17 cellular contexts compared by ENCODE assay signal in the genomic region with DNA sequence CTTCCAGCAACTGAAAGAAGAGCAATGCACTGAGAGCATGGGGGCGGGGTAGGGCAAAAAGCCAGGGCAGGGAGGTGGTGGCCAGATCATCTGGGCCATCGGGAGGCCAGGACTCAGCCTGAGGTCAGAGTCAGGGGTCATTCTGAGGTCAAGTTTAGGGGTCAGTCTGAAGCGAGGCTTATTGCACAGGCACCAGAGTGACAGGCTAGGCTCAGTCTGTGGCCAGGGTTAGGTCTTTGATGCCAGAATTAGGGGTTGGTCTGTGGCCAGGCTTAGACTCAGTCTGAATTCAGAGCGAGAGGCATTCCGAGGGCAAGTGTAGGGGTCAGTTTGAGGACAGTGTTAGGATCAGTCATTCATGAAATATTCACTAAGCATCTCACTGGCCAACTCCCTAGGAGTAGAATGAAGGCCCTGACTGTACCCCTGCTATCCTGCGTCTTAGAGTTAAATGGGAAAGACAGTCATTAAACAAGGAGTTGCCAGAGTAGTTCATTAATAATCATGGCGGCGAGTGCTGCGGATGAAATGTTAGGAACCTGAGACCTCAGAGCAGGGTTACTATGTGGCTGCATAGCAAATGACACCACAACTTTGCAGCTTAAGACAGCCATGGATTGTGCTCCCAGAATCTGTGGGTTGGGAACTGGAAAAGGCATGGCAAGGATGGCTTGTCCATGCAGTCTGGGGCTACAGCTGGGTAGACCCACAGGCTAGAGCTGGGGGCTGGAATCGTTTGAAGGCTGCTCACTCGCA.
DNase-seq lines count a peak whose midpoint lies in the region; ATAC-seq and TF ChIP-seq lines count a peak whose summit lies in the region.
"Had no signal": no experiment of that assay in that cellular context is flagged by ENCODE, and none has a peak within 500 bp of the region (broad histone marks: within the 10 kb centered on the region; RNA-seq: fewer than 3 reads in every experiment).

No MANE protein-coding gene starts in this region.

- H3K4me3 ChIP-seq in adipocyte (ENCODE audit: low read length) (no peak overlapping the region), GM23338 (no peak overlapping the region), Karpas-422 (ENCODE audit: low read length) (no peak overlapping the region)
- H3K4me3 ChIP-seq in naive thymus-derived CD4-positive, alpha-beta T cell (ENCODE audit: low read length), result no peak overlapping the region

- peaks cover 40% of the 10 kb centered on the region for H3K4me1 ChIP-seq in adipocyte (ENCODE audit: control insufficient read depth, insufficient read depth, low read length)
- H3K4me1 ChIP-seq in GM23338 (ENCODE audit: insufficient read depth), result no peaks in the 10 kb centered on the region
- no peaks in the 10 kb centered on the region for H3K4me1 ChIP-seq in Karpas-422 (ENCODE audit: low read length)
- H3K4me1 ChIP-seq in naive thymus-derived CD4-positive, alpha-beta T cell (ENCODE audit: control insufficient read depth in 2 of 2, insufficient read depth in 2 of 2, low read length in 2 of 2), result no peaks in the 10 kb centered on the region

- peaks cover 4% of the 10 kb centered on the region for H3K27me3 Mint-ChIP-seq in GM23338 (ENCODE audit: insufficient read depth, low read depth, poor library complexity)
- H3K27me3 Mint-ChIP-seq in naive thymus-derived CD4-positive, alpha-beta T cell, result peaks cover 0 to 26% (median 16%) of the 10 kb centered on the region in 5 donors

- no peak overlapping the region for H3K4me3 Mint-ChIP-seq in GM23338
- no peak overlapping the region for H3K4me3 Mint-ChIP-seq in naive thymus-derived CD4-positive, alpha-beta T cell
- H3K4me3 Mint-ChIP-seq: activated T-cell treated with anti-CD3 and anti-CD28 coated beads, Interleukin-2, amount 50 U/mL, for 72 hours; CD4-positive, CD25-positive, alpha-beta regulatory T cell; natural killer cell; stimulated activated naive B cell treated with anti-CD40 and anti-IgM and Interleukin-4, amounts not matched to agents 10 μg/mL and 1 μg/mL and 100 μg/mL, for 72 hours had no signal

- no peak overlapping the region for H3K4me2 ChIP-seq in GM23338
- H3K4me2 ChIP-seq in Karpas-422 (ENCODE audit: low read depth, low read length, poor library complexity, severe bottlenecking), result no peak overlapping the region

- 0 out of 2 replicates have a peak, but pooled peaks cover 3% of the 10 kb centered on the region for H3K9me2 ChIP-seq in GM23338 (ENCODE audit: insufficient read depth)
- H3K9me2 ChIP-seq in Karpas-422 (replicated peaks; ENCODE audit: insufficient read depth, low read length), result no peaks in the 10 kb centered on the region

- intact Hi-C loops in cardiac septum (cut with DNase I), result no loop called here
- intact Hi-C loops in sciatic nerve (cut with DNase I), result no loop called here
- intact Hi-C loops in naive thymus-derived CD4-positive, alpha-beta T cell (cut with micrococcal nuclease), result no loop called here

- H4K20me1 ChIP-seq in GM23338 (replicated peaks; ENCODE audit: insufficient read depth) (no peaks in the 10 kb centered on the region), Karpas-422 (ENCODE audit: insufficient read depth, low read depth, low read length) (no peaks in the 10 kb centered on the region)

- H3K27me3 ChIP-seq in adipocyte (replicated peaks; ENCODE audit: control insufficient read depth, insufficient read depth, low read length) (no peaks in the 10 kb centered on the region), GM23338 (ENCODE audit: insufficient read depth) (no peaks in the 10 kb centered on the region), Karpas-422 (ENCODE audit: low read length) (no peaks in the 10 kb centered on the region)
- H3K27me3 ChIP-seq in naive thymus-derived CD4-positive, alpha-beta T cell (ENCODE audit: control insufficient read depth in 2 of 2, insufficient read depth in 2 of 2, low read length in 2 of 2), result no peaks in the 10 kb centered on the region

- H3K9ac ChIP-seq in adipocyte (ENCODE audit: low read length), result no peak overlapping the region
- H3K9ac ChIP-seq in Karpas-422 (ENCODE audit: low read length), result no peak overlapping the region

- no peaks in the 10 kb centered on the region for H3K36me3 Mint-ChIP-seq in GM23338 (ENCODE audit: low read depth)
- no peaks in the 10 kb centered on the region for H3K36me3 Mint-ChIP-seq in naive thymus-derived CD4-positive, alpha-beta T cell
- H3K36me3 Mint-ChIP-seq: CD4-positive, CD25-positive, alpha-beta regulatory T cell; natural killer cell; stimulated activated naive B cell treated with anti-CD40 and anti-IgM and Interleukin-4, amounts not matched to agents 10 μg/mL and 1 μg/mL and 100 μg/mL, for 72 hours had no signal

- CTCF ChIA-PET in naive thymus-derived CD4-positive, alpha-beta T cell (lab: Charles Lee), result no interaction called here

- H3K36me3 ChIP-seq in adipocyte (ENCODE audit: control insufficient read depth, insufficient read depth, low read length, severe bottlenecking) (no peaks in the 10 kb centered on the region), GM23338 (ENCODE audit: insufficient read depth) (no peaks in the 10 kb centered on the region), Karpas-422 (ENCODE audit: insufficient read depth, low read length) (no peaks in the 10 kb centered on the region)
- no peaks in the 10 kb centered on the region for H3K36me3 ChIP-seq in naive thymus-derived CD4-positive, alpha-beta T cell (ENCODE audit: control insufficient read depth in 2 of 3, insufficient read depth in 3 of 3, low read length in 3 of 3)

- no peaks in the 10 kb centered on the region for H3F3A ChIP-seq in GM23338 (replicated peaks; ENCODE audit: low read depth)

- H3K27ac ChIP-seq in GM23338 (ENCODE audit: low read depth) (no peak overlapping the region), Karpas-422 (ENCODE audit: low read length) (no peak overlapping the region)
- no peak overlapping the region for H3K27ac ChIP-seq in naive thymus-derived CD4-positive, alpha-beta T cell (ENCODE audit: low read depth, low read length)

- H3K27ac Mint-ChIP-seq in GM23338, result no peak overlapping the region
- H3K27ac Mint-ChIP-seq in naive thymus-derived CD4-positive, alpha-beta T cell, result no peak overlapping the region
- H3K27ac Mint-ChIP-seq: activated T-cell treated with anti-CD3 and anti-CD28 coated beads, Interleukin-2, amount 50 U/mL, for 72 hours; natural killer cell; stimulated activated naive B cell treated with anti-CD40 and anti-IgM and Interleukin-4, amounts not matched to agents 10 μg/mL and 1 μg/mL and 100 μg/mL, for 72 hours had no signal

- POLR2A ChIA-PET in naive thymus-derived CD4-positive, alpha-beta T cell (lab: Charles Lee), result no interaction called here

- peak; percentile 57 for DNase-seq in ELR (ENCODE audit: low read depth)
- DNase-seq in adipocyte (ENCODE audit: low read depth), result peak; percentile 52
- DNase-seq in cardiac septum (ENCODE audit: low spot score), result peak; percentile 62
- no peak for DNase-seq in sciatic nerve (ENCODE audit: low spot score)
- DNase-seq in GM23338 (ENCODE audit: low spot score), result no peak
- DNase-seq in Karpas-422, result no peak
- no peak for DNase-seq in activated CD4-positive, CD25-positive, alpha-beta regulatory T cell treated with anti-CD3 and anti-CD28 coated beads, Interleukin-2, amount 50 U/mL, for 72 hours
- DNase-seq in naive thymus-derived CD4-positive, alpha-beta T cell, result no peak
- DNase-seq: activated CD4-positive, alpha-beta T cell treated with anti-CD3 and anti-CD28 coated beads, Interleukin-2, amount 50 U/mL, for 1 hour; activated T-cell treated with anti-CD3 and anti-CD28 coated beads, Interleukin-2, amount 50 U/mL, for 72 hours; CD4-positive, CD25-positive, alpha-beta regulatory T cell; dermis blood vessel endothelial cell; GF-D8; natural killer cell; NCI-H1092 treated with DMSO at 0.1 percent for 48 hours; stimulated activated CD4-positive, alpha-beta T cell treated with anti-CD3 and anti-CD28 coated beads, Interleukin-4, amount 100 ng/mL, for 4 hours; stimulated activated naive B cell treated with anti-CD40 and anti-IgM and Interleukin-4, amounts not matched to agents 10 μg/mL and 1 μg/mL and 100 μg/mL, for 72 hours had no signal

- peaks cover 8% of the 10 kb centered on the region; the same call in 2 of the 3 replicates for H3K4me1 Mint-ChIP-seq in GM23338
- no peaks in the 10 kb centered on the region for H3K4me1 Mint-ChIP-seq in naive thymus-derived CD4-positive, alpha-beta T cell
- H3K4me1 Mint-ChIP-seq: CD4-positive, CD25-positive, alpha-beta regulatory T cell; natural killer cell; stimulated activated naive B cell treated with anti-CD40 and anti-IgM and Interleukin-4, amounts not matched to agents 10 μg/mL and 1 μg/mL and 100 μg/mL, for 72 hours had no signal

- H3K9me3 ChIP-seq in adipocyte (ENCODE audit: control insufficient read depth, low read length) (no peaks in the 10 kb centered on the region), Karpas-422 (ENCODE audit: low read length) (no peaks in the 10 kb centered on the region)
- H3K9me3 ChIP-seq in naive thymus-derived CD4-positive, alpha-beta T cell (ENCODE audit: control insufficient read depth in 2 of 3, low read length in 3 of 3), result no peaks in the 10 kb centered on the region

- H3K79me2 ChIP-seq in GM23338 (replicated peaks; ENCODE audit: insufficient read depth), result no peaks in the 10 kb centered on the region
- H3K79me2 ChIP-seq in Karpas-422 (ENCODE audit: low read length), result no peaks in the 10 kb centered on the region

- H3K9me3 Mint-ChIP-seq in GM23338, result no peaks in the 10 kb centered on the region
- H3K9me3 Mint-ChIP-seq in naive thymus-derived CD4-positive, alpha-beta T cell, result peaks cover 0 to 2% (median 0%) of the 10 kb centered on the region in 11 donors
- H3K9me3 Mint-ChIP-seq: activated T-cell treated with anti-CD3 and anti-CD28 coated beads, Interleukin-2, amount 50 U/mL, for 72 hours; natural killer cell; stimulated activated naive B cell treated with anti-CD40 and anti-IgM and Interleukin-4, amounts not matched to agents 10 μg/mL and 1 μg/mL and 100 μg/mL, for 72 hours had no signal

- TF ChIP-seq CTCF in GM23338 (conservative IDR thresholded peaks at IDR 0.05; ENCODE audit: low read depth in 2 of 2), result no peak

- H2AFZ ChIP-seq in GM23338 (no peak overlapping the region), Karpas-422 (ENCODE audit: low read length) (no peak overlapping the region)

- ATAC-seq in sciatic nerve (peak; percentile 2), GM23338 (no peak)
- ATAC-seq in naive thymus-derived CD4-positive, alpha-beta T cell, result no peak
- ATAC-seq: activated T-cell treated with anti-CD3 and anti-CD28 coated beads, Interleukin-2, amount 50 U/mL, for 72 hours; natural killer cell; stimulated activated naive B cell treated with anti-CD40 and anti-IgM and Interleukin-4, amounts not matched to agents 10 μg/mL and 1 μg/mL and 100 μg/mL, for 72 hours had no signal

TF ChIP-seq in GM23338, 12 proteins besides CTCF, POLR2A, EP300 and RAD21 (continues in another document):
- TF ChIP-seq CREB1 (CRISPR knock-in tag; IDR thresholded peaks at IDR 0.05; ENCODE audit: low read depth) (no peak), ZNF331 (CRISPR knock-in tag; IDR thresholded peaks at IDR 0.05; ENCODE audit: low read depth) (no peak), NANOG (IDR thresholded peaks at IDR 0.05; ENCODE audit: borderline replicate concordance) (no peak), ZNF114 (CRISPR knock-in tag; IDR thresholded peaks at IDR 0.05) (no peak)

Comparison
In these comparisons a context has a peak if more than half of its experiments do, and no peak if none do; other contexts are left out.
1. DNase-seq: peak in ELR (single experiment), adipocyte (single experiment) and cardiac septum (single experiment); none in sciatic nerve (single experiment), GM23338 (single experiment), Karpas-422 (single experiment), activated CD4-positive, CD25-positive, alpha-beta regulatory T cell treated with anti-CD3 and anti-CD28 coated beads, Interleukin-2, amount 50 U/mL, for 72 hours (single experiment) and naive thymus-derived CD4-positive, alpha-beta T cell (0 of 9).